In the genomic region with DNA sequence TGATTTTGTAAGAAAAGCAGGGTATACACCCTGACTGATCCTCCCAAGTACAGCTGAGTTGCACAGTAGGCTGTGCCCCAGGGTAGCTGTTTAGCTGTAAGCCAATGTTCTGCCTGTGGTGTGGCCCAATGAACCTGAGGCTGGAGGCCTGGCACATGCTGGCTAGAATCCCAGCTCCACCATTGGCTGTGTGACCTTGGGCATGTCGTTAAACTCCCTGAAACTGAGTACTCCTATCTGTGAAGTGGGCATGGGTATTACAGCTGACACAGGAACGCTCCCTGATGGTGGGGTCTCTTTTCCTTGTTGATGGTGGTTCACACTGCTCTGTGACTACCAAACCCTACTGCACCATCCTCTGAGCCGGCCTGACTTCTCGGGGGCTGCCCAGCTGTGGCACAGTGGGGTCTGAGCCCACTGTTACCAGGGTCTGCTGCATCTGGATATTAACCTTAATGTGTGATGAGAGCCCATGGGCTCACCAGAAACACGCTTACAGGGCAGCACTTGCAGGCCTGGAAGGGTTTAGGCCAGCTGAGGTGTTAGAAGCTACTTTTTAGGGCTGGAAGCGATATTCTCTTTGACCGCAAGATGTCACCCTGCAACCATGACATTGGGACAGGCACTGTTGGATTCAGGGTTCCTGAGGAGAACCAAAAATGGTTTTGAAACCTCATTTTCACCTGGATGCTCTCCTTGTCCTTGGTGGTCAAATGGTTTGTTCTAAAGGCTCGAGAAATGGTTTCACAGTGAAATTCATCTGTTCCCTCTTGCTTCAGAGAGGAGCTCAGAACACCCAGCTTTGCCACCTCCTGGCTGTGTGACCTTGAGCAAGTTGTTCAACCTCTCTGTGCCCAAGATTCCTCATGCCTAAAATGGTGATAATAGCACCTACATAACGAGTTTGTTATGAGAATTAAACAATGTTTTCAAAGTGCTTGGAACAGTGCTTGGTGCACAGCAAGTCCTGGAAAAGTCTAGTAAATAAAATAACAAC, we compare ENCODE assay signal across 8 cellular contexts. TPM values are rescaled to one million over a fixed set of nuclear protein-coding genes. Genes with fewer than 3 reads are reported as not detected.
DNase-seq lines count a peak whose midpoint lies in the region; ATAC-seq and TF ChIP-seq lines count a peak whose summit lies in the region.

No MANE protein-coding gene starts in this region.

- no peak overlapping the region for H3K27ac Mint-ChIP-seq in T-helper 17 cell

- H3K27me3 Mint-ChIP-seq in T-helper 17 cell, result peaks cover 14% of the 10 kb centered on the region

- H3K27ac ChIP-seq in body of pancreas, result no peak overlapping the region
- no peak overlapping the region for H3K27ac ChIP-seq in spleen

- WGBS in body of pancreas, 2 donors, result 1 to 33% methylated on average over 5 to 9 of the region's 9 CpGs
- 39 to 52% (median 47%) methylated on average over 8 to 9 of the region's 9 CpGs for WGBS in spleen, 5 donors

- TF ChIP-seq CTCF in body of pancreas (IDR thresholded peaks at IDR 0.05) (peak; percentile 62 to 93 (median 90)), spleen (IDR thresholded peaks at IDR 0.05 in 8 of 11, conservative IDR thresholded peaks at IDR 0.05 in 3 of 11) (peak; percentile 48 to 89 (median 74))

- H3K9me3 ChIP-seq in T-helper 17 cell (ENCODE audit: control insufficient read depth, low read length, poor library complexity, severe bottlenecking), result no peaks in the 10 kb centered on the region
- no peaks in the 10 kb centered on the region for H3K9me3 ChIP-seq in body of pancreas
- no peaks in the 10 kb centered on the region for H3K9me3 ChIP-seq in spleen

- peak; percentile 65 for DNase-seq in EH (ENCODE audit: low read depth)
- DNase-seq in HuH-7 (ENCODE audit: low spot score), result peak; percentile 44
- peak in 2 of 3 donors; percentile 14 to 50 for DNase-seq in T-helper 17 cell
- peak; percentile 66 to 75 (median 74) for DNase-seq in body of pancreas
- DNase-seq in iPS-NIHi11 (ENCODE audit: low spot score), result peak; percentile 43
- no peak for DNase-seq in spleen

- H3K27me3 ChIP-seq in body of pancreas (no peaks in the 10 kb centered on the region), spleen (replicated peaks in 1 of 7) (peaks cover 0 to 9% (median 0%) of the 10 kb centered on the region in 7 donors)

- no peaks in the 10 kb centered on the region for H3K36me3 Mint-ChIP-seq in T-helper 17 cell (ENCODE audit: low read depth)

- H3K36me3 ChIP-seq in body of pancreas (replicated peaks in 1 of 2; ENCODE audit: insufficient read depth in 1 of 2, low read depth in 2 of 2) (no peaks in the 10 kb centered on the region), spleen (no peaks in the 10 kb centered on the region)

- H3K4me1 ChIP-seq in body of pancreas (peaks cover 5% of the 10 kb centered on the region), spleen (peaks cover 0 to 5% (median 2%) of the 10 kb centered on the region in 6 donors)

- H3K4me3 Mint-ChIP-seq in T-helper 17 cell, result no peak overlapping the region

- H3K4me1 Mint-ChIP-seq in T-helper 17 cell, result peaks cover 4% of the 10 kb centered on the region

- H3K4me3 ChIP-seq in body of pancreas (no peak overlapping the region), spleen (no peak overlapping the region)

- intact Hi-C loops in body of pancreas (cut with DNase I) (loop anchor here (10.0 kb wide), 2 partner anchors 317 to 1157 kb away; no protein-coding TSS in a partner anchor), spleen (cut with DNase I; ENCODE audit: low total_unique reads) (loop anchor here (5.0 kb wide), 1 partner anchor 1274 kb away; no protein-coding TSS in a partner anchor)

- ATAC-seq in T-helper 17 cell (peak; percentile 54), body of pancreas (peak; percentile 69), HG02884 (IDR thresholded peaks at IDR 0.05; ENCODE audit: unreplicated experiment) (no peak), HG02763 (IDR thresholded peaks at IDR 0.05; ENCODE audit: unreplicated experiment) (no peak)

- TF ChIP-seq POLR2A in body of pancreas (IDR thresholded peaks at IDR 0.05), result no peak
- no peak for TF ChIP-seq POLR2A in spleen (IDR thresholded peaks at IDR 0.05)

RNA-seq across cellular contexts. Expression of gene GADD45G, which starts 6.8 kb away (rescaled TPM):
- 10 to 100 TPM; 14.3 to 15.1 TPM for total RNA-seq in T-helper 17 cell
- total RNA-seq in body of pancreas, result 10 to 100 TPM; 30.3 to 54.2 TPM
- 1 to 10 TPM; 2.0 to 6.8 (median 2.6) TPM for total RNA-seq in spleen
- polyA plus RNA-seq in spleen, result 10 to 100 TPM in 2 of 3 donors, 1 to 10 TPM in 1; 5.9 to 17.6 (median 16.9) TPM

Comparison
In these comparisons a context has a peak if more than half of its experiments do, and no peak if none do; other contexts are left out.
1. ATAC-seq: peak in T-helper 17 cell (single experiment) and body of pancreas (single experiment); none in HG02884 (single experiment) and HG02763 (single experiment).